11 cellular contexts compared by ENCODE assay signal in genomic region chr12:111448831-111449790, GRCh38. TPM values are rescaled to one million over a fixed set of nuclear protein-coding genes. Genes with fewer than 3 reads are reported as not detected.
DNase-seq lines count a peak whose midpoint lies in the region; ATAC-seq and TF ChIP-seq lines count a peak whose summit lies in the region.
"Had no signal": no experiment of that assay in that cellular context is flagged by ENCODE, and none has a peak within 500 bp of the region (broad histone marks: within the 10 kb centered on the region; RNA-seq: fewer than 3 reads in every experiment).

No MANE protein-coding gene starts in this region.

- peaks cover 89% of the 10 kb centered on the region for H3K36me3 ChIP-seq in lower lobe of right lung
- H3K36me3 ChIP-seq in upper lobe of right lung = peaks cover 93% of the 10 kb centered on the region
- H3K36me3 ChIP-seq: uterus had no signal

- H3K27ac Mint-ChIP-seq in activated naive CD8-positive, alpha-beta T cell treated with anti-CD3 and anti-CD28 coated beads, Interleukin-2, amount 10 ng/mL, durations not matched to agents 7 days and 5 days = peak overlapping the region; percentile 39

- no peak overlapping the region for H3K4me3 Mint-ChIP-seq in activated naive CD8-positive, alpha-beta T cell treated with anti-CD3 and anti-CD28 coated beads, Interleukin-2, amount 10 ng/mL, durations not matched to agents 7 days and 5 days

- H3K27me3 ChIP-seq in lower lobe of right lung (ENCODE audit: low read depth) (no peaks in the 10 kb centered on the region), upper lobe of right lung (no peaks in the 10 kb centered on the region)
- H3K27me3 ChIP-seq: uterus had no signal

- peak; percentile 12 for DNase-seq in Right ventricle myocardium superior
- DNase-seq in left cardiac atrium = no peak
- DNase-seq in activated naive CD8-positive, alpha-beta T cell treated with anti-CD3 and anti-CD28 coated beads, Interleukin-2, amount 10 ng/mL, durations not matched to agents 7 days and 5 days = no peak
- no peak for DNase-seq in lower lobe of right lung
- no peak for DNase-seq in upper lobe of right lung
- DNase-seq in AG08395 (ENCODE audit: low spot score) = no peak
- no peak for DNase-seq in T-helper 9 cell
- no peak for DNase-seq in NCI-H2107 treated with DMSO at 0.1 percent for 48 hours (lab: John Stamatoyannopoulos, UW; ENCODE audit: unreplicated experiment)
- DNase-seq: C1 segment of cervical spinal cord, KBM-7 had no signal

- no peaks in the 10 kb centered on the region for H3K9me3 Mint-ChIP-seq in activated naive CD8-positive, alpha-beta T cell treated with anti-CD3 and anti-CD28 coated beads, Interleukin-2, amount 10 ng/mL, durations not matched to agents 7 days and 5 days

- peaks cover 48% of the 10 kb centered on the region for H3K4me1 Mint-ChIP-seq in activated naive CD8-positive, alpha-beta T cell treated with anti-CD3 and anti-CD28 coated beads, Interleukin-2, amount 10 ng/mL, durations not matched to agents 7 days and 5 days

- POLR2A ChIA-PET in activated naive CD8-positive, alpha-beta T cell treated with anti-CD3 and anti-CD28 coated beads, Interleukin-2, amount 10 ng/mL, durations not matched to agents 7 days and 5 days (lab: Charles Lee) = interaction anchor here (0.8 to 1.9 kb wide), 5 partner anchors 14 to 50 kb away, joined by 3 to 11 read pairs (median 5); no protein-coding TSS in a partner anchor

- H3K4me3 ChIP-seq in lower lobe of right lung = no peak overlapping the region
- H3K4me3 ChIP-seq in upper lobe of right lung = no peak overlapping the region
- H3K4me3 ChIP-seq: uterus had no signal

- ATAC-seq in Right ventricle myocardium superior (ENCODE audit: poor library complexity) (peak; percentile 26), left cardiac atrium (no peak), lower lobe of right lung (no peak), upper lobe of right lung (no peak)
- no peak for ATAC-seq in activated naive CD8-positive, alpha-beta T cell treated with anti-CD3 and anti-CD28 coated beads, Interleukin-2, amount 10 ng/mL, durations not matched to agents 7 days and 5 days (ENCODE audit: low read depth)

- no peaks in the 10 kb centered on the region for H3K9me3 ChIP-seq in lower lobe of right lung
- H3K9me3 ChIP-seq in upper lobe of right lung = no peaks in the 10 kb centered on the region
- H3K9me3 ChIP-seq: uterus had no signal

- H3K27ac ChIP-seq in lower lobe of right lung (peak overlapping the region; percentile 25), upper lobe of right lung (peak overlapping the region; percentile 1)

- intact Hi-C loops in Right ventricle myocardium superior (cut with DNase I) (no loop called here), left cardiac atrium (cut with DNase I) (no loop called here), lower lobe of right lung (cut with DNase I) (no loop called here), upper lobe of right lung (cut with DNase I) (no loop called here)

- TF ChIP-seq CTCF in lower lobe of right lung (IDR thresholded peaks at IDR 0.05) (no peak), upper lobe of right lung (IDR thresholded peaks at IDR 0.05) (no peak)

- peaks cover 59% of the 10 kb centered on the region for H3K4me1 ChIP-seq in lower lobe of right lung
- H3K4me1 ChIP-seq in upper lobe of right lung = peaks cover 51% of the 10 kb centered on the region

- H3K36me3 Mint-ChIP-seq in activated naive CD8-positive, alpha-beta T cell treated with anti-CD3 and anti-CD28 coated beads, Interleukin-2, amount 10 ng/mL, durations not matched to agents 7 days and 5 days = peaks cover 18% of the 10 kb centered on the region

- H3K27me3 Mint-ChIP-seq in activated naive CD8-positive, alpha-beta T cell treated with anti-CD3 and anti-CD28 coated beads, Interleukin-2, amount 10 ng/mL, durations not matched to agents 7 days and 5 days = no peaks in the 10 kb centered on the region

RNA-seq across cellular contexts. Expression of gene SH2B3, which starts 43.4 kb away (rescaled TPM):
- total RNA-seq in Right ventricle myocardium superior (42.8 TPM), left cardiac atrium (10 to 100 TPM; 27.1 to 39.6 TPM), lower lobe of right lung (49.5 TPM), upper lobe of right lung (47.1 TPM)
- total RNA-seq in activated naive CD8-positive, alpha-beta T cell treated with anti-CD3 and anti-CD28 coated beads, Interleukin-2, amount 10 ng/mL, durations not matched to agents 7 days and 5 days = 10 to 100 TPM; 40.7 to 44.5 TPM
